In genomic region chr20:50089787-50090177, GRCh38 we compare ENCODE assay signal across 22 cellular contexts. TPM values are rescaled to one million over a fixed set of nuclear protein-coding genes. Genes with fewer than 3 reads are reported as not detected.
A peak's percentile ranks its signal among the peaks of the same experiment; 100 is the strongest.
DNase-seq lines count a peak whose midpoint lies in the region; ATAC-seq lines count a peak whose summit lies in the region.
"Had no signal": no experiment of that assay in that cellular context is flagged by ENCODE, and none has a peak within 500 bp of the region (broad histone marks: within the 10 kb centered on the region; RNA-seq: fewer than 3 reads in every experiment).

No MANE protein-coding gene starts in this region.

- peaks cover 44% of the 10 kb centered on the region for H3K4me1 Mint-ChIP-seq in activated naive CD8-positive, alpha-beta T cell treated with anti-CD3 and anti-CD28 coated beads for 36 hours
- peaks cover 19% of the 10 kb centered on the region for H3K4me1 Mint-ChIP-seq in activated naive CD8-positive, alpha-beta T cell treated with anti-CD3 and anti-CD28 coated beads, Interleukin-2, amount 50 U/mL, for 24 hours
- H3K4me1 Mint-ChIP-seq in naive B cell: peaks cover 13 to 23% (median 20%) of the 10 kb centered on the region in 3 donors

- H3K4me3 ChIP-seq in SK-N-MC: no peak overlapping the region
- no peak overlapping the region for H3K4me3 ChIP-seq in stomach smooth muscle (ENCODE audit: low read length in 2 of 2)
- H3K4me3 ChIP-seq: adrenal gland, body of pancreas, left lung, smooth muscle cell had no signal

- H3K4me1 ChIP-seq in stomach smooth muscle (ENCODE audit: control insufficient read depth, insufficient read depth, low read length): peaks cover 49% of the 10 kb centered on the region

- H3K9me3 ChIP-seq in SK-N-MC (ENCODE audit: low read depth, low read length): no peaks in the 10 kb centered on the region
- no peaks in the 10 kb centered on the region for H3K9me3 ChIP-seq in stomach smooth muscle (ENCODE audit: control insufficient read depth in 2 of 2, low read length in 2 of 2)
- H3K9me3 ChIP-seq: adrenal gland, body of pancreas, left lung had no signal

- peak overlapping the region; percentile 44 for H3K27ac Mint-ChIP-seq in activated naive CD8-positive, alpha-beta T cell treated with anti-CD3 and anti-CD28 coated beads for 36 hours
- H3K27ac Mint-ChIP-seq in activated naive CD8-positive, alpha-beta T cell treated with anti-CD3 and anti-CD28 coated beads, Interleukin-2, amount 50 U/mL, for 24 hours: no peak overlapping the region
- peak overlapping the region in 4 of 6 donors; percentile 6 to 72 (median 16) for H3K27ac Mint-ChIP-seq in naive B cell
- H3K27ac Mint-ChIP-seq: T-helper 1 cell treated with Interleukin-12 subunit alpha and Interleukin-12 subunit beta and Interleukin-4 antibody, amounts not matched to agents 30 μg/mL and 1 μg/mL, for 36 hours had no signal

- no peak overlapping the region for H3K9ac ChIP-seq in SK-N-MC (ENCODE audit: insufficient read length)
- H3K9ac ChIP-seq in stomach smooth muscle (ENCODE audit: low read length in 2 of 2): no peak overlapping the region

- H3K4me3 Mint-ChIP-seq in activated naive CD8-positive, alpha-beta T cell treated with anti-CD3 and anti-CD28 coated beads for 36 hours: no peak overlapping the region
- H3K4me3 Mint-ChIP-seq in activated naive CD8-positive, alpha-beta T cell treated with anti-CD3 and anti-CD28 coated beads, Interleukin-2, amount 50 U/mL, for 24 hours: no peak overlapping the region
- no peak overlapping the region for H3K4me3 Mint-ChIP-seq in naive B cell
- H3K4me3 Mint-ChIP-seq: CD14-positive monocyte; T-helper 1 cell treated with Interleukin-12 subunit alpha and Interleukin-12 subunit beta and Interleukin-4 antibody, amounts not matched to agents 30 μg/mL and 1 μg/mL, for 36 hours had no signal

- no peaks in the 10 kb centered on the region for H3K27me3 Mint-ChIP-seq in activated naive CD8-positive, alpha-beta T cell treated with anti-CD3 and anti-CD28 coated beads for 36 hours
- no peaks in the 10 kb centered on the region for H3K27me3 Mint-ChIP-seq in activated naive CD8-positive, alpha-beta T cell treated with anti-CD3 and anti-CD28 coated beads, Interleukin-2, amount 50 U/mL, for 24 hours
- H3K27me3 Mint-ChIP-seq in naive B cell: no peaks in the 10 kb centered on the region

- peaks cover 9% of the 10 kb centered on the region for H3K36me3 Mint-ChIP-seq in activated naive CD8-positive, alpha-beta T cell treated with anti-CD3 and anti-CD28 coated beads for 36 hours
- peaks cover 20% of the 10 kb centered on the region for H3K36me3 Mint-ChIP-seq in activated naive CD8-positive, alpha-beta T cell treated with anti-CD3 and anti-CD28 coated beads, Interleukin-2, amount 50 U/mL, for 24 hours (ENCODE audit: low read depth)
- H3K36me3 Mint-ChIP-seq in naive B cell: peaks cover 0 to 16% of the 10 kb centered on the region in 2 donors

- H3K36me3 ChIP-seq in SK-N-MC (ENCODE audit: insufficient read depth, low read length) (peaks cover 32% of the 10 kb centered on the region), stomach smooth muscle (ENCODE audit: control insufficient read depth in 2 of 2, insufficient read depth in 2 of 2, low read length in 2 of 2) (peaks cover 4 to 10% of the 10 kb centered on the region in 2 donors)

- H3K9me3 Mint-ChIP-seq in activated naive CD8-positive, alpha-beta T cell treated with anti-CD3 and anti-CD28 coated beads for 36 hours: no peaks in the 10 kb centered on the region
- H3K9me3 Mint-ChIP-seq in activated naive CD8-positive, alpha-beta T cell treated with anti-CD3 and anti-CD28 coated beads, Interleukin-2, amount 50 U/mL, for 24 hours: no peaks in the 10 kb centered on the region
- no peaks in the 10 kb centered on the region for H3K9me3 Mint-ChIP-seq in naive B cell
- H3K9me3 Mint-ChIP-seq: CD14-positive monocyte; T-helper 1 cell treated with Interleukin-12 subunit alpha and Interleukin-12 subunit beta and Interleukin-4 antibody, amounts not matched to agents 30 μg/mL and 1 μg/mL, for 36 hours had no signal

- no peak for ATAC-seq in activated naive CD8-positive, alpha-beta T cell treated with anti-CD3 and anti-CD28 coated beads, Interleukin-2, amount 50 U/mL, for 24 hours
- ATAC-seq in naive B cell (ENCODE audit: low read depth in 2 of 2): no peak
- ATAC-seq: body of pancreas, left lung had no signal

- H3K27ac ChIP-seq in SK-N-MC (peak overlapping the region; percentile 65), stomach smooth muscle (ENCODE audit: low read length) (peak overlapping the region; percentile 37)
- H3K27ac ChIP-seq: adrenal gland, body of pancreas, epithelial cell of prostate, left lung had no signal

- no peak for DNase-seq in activated naive CD8-positive, alpha-beta T cell treated with anti-CD3 and anti-CD28 coated beads for 36 hours
- DNase-seq in activated naive CD8-positive, alpha-beta T cell treated with anti-CD3 and anti-CD28 coated beads, Interleukin-2, amount 50 U/mL, for 24 hours: no peak
- DNase-seq in SK-N-MC (ENCODE audit: low read depth, low spot score) (no peak), naive B cell (no peak), NCI-H2029 treated with DMSO at 0.1 percent for 48 hours (lab: John Stamatoyannopoulos, UW) (no peak), Ammon's horn (ENCODE audit: low spot score) (no peak), UCSD-AML1 (lab: John Stamatoyannopoulos, UW; ENCODE audit: unreplicated experiment) (no peak)
- DNase-seq: activated CD4-positive, alpha-beta T cell treated with anti-CD3 and anti-CD28 coated beads for 1 hour; body of pancreas; effector CD4-positive, alpha-beta T cell; KG1; left lung; NCI-H1436; NCI-H446 treated with DMSO at 0.1 percent for 48 hours; NCI-H82; stimulated activated CD4-positive, alpha-beta T cell treated with anti-CD3 and anti-CD28 coated beads, Interleukin-1b, Interleukin-23, amount 100 ng/mL, for 48 hours had no signal

- H3K27me3 ChIP-seq in stomach smooth muscle (ENCODE audit: control insufficient read depth in 1 of 2, insufficient read depth in 2 of 2, low read length in 2 of 2): no peaks in the 10 kb centered on the region
- H3K27me3 ChIP-seq: adrenal gland, body of pancreas, left lung had no signal

RNA-seq across cellular contexts. Expression of gene UBE2V1, which starts 23.2 kb away (rescaled TPM):
- 100 to 1,000 TPM; 150 to 156 TPM for total RNA-seq in activated naive CD8-positive, alpha-beta T cell treated with anti-CD3 and anti-CD28 coated beads for 36 hours
- 100 to 1,000 TPM in 5 of 6 donors, 10 to 100 TPM in 1; 99.3 to 153 (median 113) TPM for polyA plus RNA-seq in naive B cell (ENCODE audit: low read depth in 6 of 6)
